26 cellular contexts compared by ENCODE assay signal in the genomic region with DNA sequence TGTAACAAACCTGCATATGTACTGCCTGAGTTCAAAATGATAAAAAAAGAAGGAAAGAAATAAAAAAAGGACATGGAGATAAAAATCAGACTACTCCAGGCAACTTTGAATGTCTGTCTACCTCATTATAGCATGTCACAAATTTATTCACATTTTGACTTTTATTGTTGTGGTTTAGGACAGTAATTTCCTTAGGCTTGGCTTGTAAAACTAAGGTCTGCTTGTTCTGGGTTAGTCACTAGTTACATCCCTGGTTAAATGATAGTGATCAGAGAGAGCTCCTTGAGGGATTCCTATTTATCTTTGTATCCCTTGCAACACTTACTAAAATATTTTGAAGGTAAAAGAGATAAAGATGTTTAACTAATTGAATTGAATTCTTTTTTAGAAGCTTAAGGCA. TPM values are rescaled to one million over a fixed set of nuclear protein-coding genes. Genes with fewer than 3 reads are reported as not detected.
"Had no signal": no experiment of that assay in that cellular context is flagged by ENCODE, and none has a peak within 500 bp of the region (broad histone marks: within the 10 kb centered on the region; RNA-seq: fewer than 3 reads in every experiment).

No MANE protein-coding gene starts in this region.

- H3K27ac ChIP-seq: epithelial cell of prostate, esophagus muscularis mucosa, gastrocnemius medialis, heart right ventricle, left ventricle myocardium inferior, lower lobe of right lung, right atrium auricular region, sigmoid colon, skin epidermis, testis, tibial nerve, upper lobe of right lung, vagina had no signal

- H3K9me3 ChIP-seq: esophagus muscularis mucosa, gastrocnemius medialis, left ventricle myocardium inferior, lower lobe of right lung, right atrium auricular region, sigmoid colon, testis, upper lobe of right lung, vagina had no signal

- H3K9me3 Mint-ChIP-seq: dendritic cell treated with granulocyte-macrophage colony-stimulating factor and Interleukin-4, amounts not matched to agents 40 ng/mL and 50 ng/mL, for 4 days; neural crest cell had no signal

- H3K36me3 Mint-ChIP-seq: naive B cell; stimulated activated naive B cell treated with anti-CD40 and anti-IgM and Interleukin-4, amounts not matched to agents 10 μg/mL and 1 μg/mL and 100 μg/mL, for 72 hours had no signal

- ATAC-seq: gastrocnemius medialis; heart right ventricle; lower lobe of right lung; stimulated activated naive B cell treated with anti-CD40 and anti-IgM and Interleukin-4, amounts not matched to agents 10 μg/mL and 1 μg/mL and 100 μg/mL, for 72 hours; stimulated activated naive CD8-positive, alpha-beta T cell treated with anti-CD3 and anti-CD28 coated beads, Interleukin-15, amount 100 ng/mL, for 72 hours; upper lobe of right lung had no signal

- H3K4me1 Mint-ChIP-seq: neural crest cell; stimulated activated naive CD8-positive, alpha-beta T cell treated with anti-CD3 and anti-CD28 coated beads, Interleukin-15, amount 100 ng/mL, for 72 hours had no signal

- H3K4me1 ChIP-seq: esophagus muscularis mucosa, gastrocnemius medialis, heart right ventricle, left ventricle myocardium inferior, lower lobe of right lung, right atrium auricular region, sigmoid colon, tibial nerve, upper lobe of right lung, vagina had no signal

- H3K27me3 ChIP-seq: esophagus muscularis mucosa, gastrocnemius medialis, right atrium auricular region, sigmoid colon, testis, tibial nerve, upper lobe of right lung, vagina had no signal

- H3K4me3 Mint-ChIP-seq: dendritic cell treated with granulocyte-macrophage colony-stimulating factor and Interleukin-4, amounts not matched to agents 40 ng/mL and 50 ng/mL, for 4 days; naive B cell; neural crest cell; stimulated activated naive B cell treated with anti-CD40 and anti-IgM and Interleukin-4, amounts not matched to agents 10 μg/mL and 1 μg/mL and 100 μg/mL, for 72 hours; stimulated activated naive CD8-positive, alpha-beta T cell treated with anti-CD3 and anti-CD28 coated beads, Interleukin-15, amount 100 ng/mL, for 72 hours had no signal

- H3K27ac Mint-ChIP-seq: dendritic cell treated with granulocyte-macrophage colony-stimulating factor and Interleukin-4, amounts not matched to agents 40 ng/mL and 50 ng/mL, for 4 days; stimulated activated naive B cell treated with anti-CD40 and anti-IgM and Interleukin-4, amounts not matched to agents 10 μg/mL and 1 μg/mL and 100 μg/mL, for 72 hours; stimulated activated naive CD8-positive, alpha-beta T cell treated with anti-CD3 and anti-CD28 coated beads, Interleukin-15, amount 100 ng/mL, for 72 hours had no signal

- H3K27me3 Mint-ChIP-seq: dendritic cell treated with granulocyte-macrophage colony-stimulating factor and Interleukin-4, amounts not matched to agents 40 ng/mL and 50 ng/mL, for 4 days; effector memory CD8-positive, alpha-beta T cell; naive B cell; stimulated activated naive B cell treated with anti-CD40 and anti-IgM and Interleukin-4, amounts not matched to agents 10 μg/mL and 1 μg/mL and 100 μg/mL, for 72 hours; stimulated activated naive CD8-positive, alpha-beta T cell treated with anti-CD3 and anti-CD28 coated beads, Interleukin-15, amount 100 ng/mL, for 72 hours had no signal

- H3K4me3 ChIP-seq: esophagus muscularis mucosa, gastrocnemius medialis, heart right ventricle, left ventricle myocardium inferior, lower lobe of right lung, right atrium auricular region, sigmoid colon, skin epidermis, testis, tibial nerve, upper lobe of right lung, vagina had no signal

- H3K36me3 ChIP-seq: esophagus muscularis mucosa, gastrocnemius medialis, heart right ventricle, left ventricle myocardium inferior, lower lobe of right lung, right atrium auricular region, sigmoid colon, tibial nerve, upper lobe of right lung, vagina had no signal

- FAIRE-seq: keratinocyte had no signal

- DNase-seq: gastrocnemius medialis; heart right ventricle; hypothalamus; left ventricle myocardium inferior; lower lobe of right lung; mesenchymal stem cell; midbrain; naive B cell; sigmoid colon; stimulated activated CD4-positive, alpha-beta T cell treated with anti-CD3 and anti-CD28 coated beads, Interleukin-2, amount 100 ng/mL, for 24 hours; stimulated activated CD4-positive, alpha-beta T cell treated with anti-CD3 and anti-CD28 coated beads, Interleukin-4, amount 100 ng/mL, for 4 hours; stimulated activated naive B cell treated with anti-CD40 and anti-IgM and Interleukin-4, amounts not matched to agents 10 μg/mL and 1 μg/mL and 100 μg/mL, for 72 hours; stimulated activated naive CD8-positive, alpha-beta T cell treated with anti-CD3 and anti-CD28 coated beads, Interleukin-15, amount 100 ng/mL, for 72 hours; upper lobe of right lung had no signal

RNA-seq across cellular contexts. Expression of a gene that starts 42.5 kb away (rescaled TPM):
- total RNA-seq: osteocyte had no signal
